In genomic region chr9:127945942-127946341, GRCh38 we compare ENCODE assay signal across 1 cellular context.
TF ChIP-seq lines count a peak whose summit lies in the region.

No MANE protein-coding gene starts in this region.

TF ChIP-seq in WTC11, 78 proteins besides CTCF, POLR2A, EP300 and RAD21:
- TF ChIP-seq ZNF512 (CRISPR knock-in tag; IDR thresholded peaks at IDR 0.05; ENCODE audit: borderline replicate concordance): no peak
- no peak for TF ChIP-seq TEAD1 (CRISPR knock-in tag; IDR thresholded peaks at IDR 0.05)
- no peak for TF ChIP-seq GABPB1 (CRISPR knock-in tag; IDR thresholded peaks at IDR 0.05)
- TF ChIP-seq STAT6 (CRISPR knock-in tag; conservative IDR thresholded peaks at IDR 0.05; ENCODE audit: low read depth): no peak
- no peak for TF ChIP-seq ZNF671 (CRISPR knock-in tag; IDR thresholded peaks at IDR 0.05)
- TF ChIP-seq ZNF219 (CRISPR knock-in tag; IDR thresholded peaks at IDR 0.05; ENCODE audit: borderline replicate concordance): no peak
- no peak for TF ChIP-seq ATF2 (CRISPR knock-in tag; IDR thresholded peaks at IDR 0.05; ENCODE audit: borderline replicate concordance, low read depth)
- TF ChIP-seq E2F1 (CRISPR knock-in tag; IDR thresholded peaks at IDR 0.05): no peak
- no peak for TF ChIP-seq ESRRA (CRISPR knock-in tag; IDR thresholded peaks at IDR 0.05; ENCODE audit: borderline replicate concordance)
- TF ChIP-seq ELF4 (CRISPR knock-in tag; IDR thresholded peaks at IDR 0.05; ENCODE audit: low read depth): no peak
- TF ChIP-seq JUN (CRISPR knock-in tag; IDR thresholded peaks at IDR 0.05): no peak
- TF ChIP-seq NFATC4 (CRISPR knock-in tag; IDR thresholded peaks at IDR 0.05): no peak
- TF ChIP-seq RORB (CRISPR knock-in tag; IDR thresholded peaks at IDR 0.05): no peak
- no peak for TF ChIP-seq SMAD4 (CRISPR knock-in tag; IDR thresholded peaks at IDR 0.05)
- no peak for TF ChIP-seq EMX1 (CRISPR knock-in tag; IDR thresholded peaks at IDR 0.05)
- TF ChIP-seq AR (CRISPR knock-in tag; IDR thresholded peaks at IDR 0.05): no peak
- no peak for TF ChIP-seq E2F5 (CRISPR knock-in tag; IDR thresholded peaks at IDR 0.05)
- no peak for TF ChIP-seq ZNF416 (CRISPR knock-in tag; IDR thresholded peaks at IDR 0.05)
- TF ChIP-seq ATF3 (CRISPR knock-in tag; conservative IDR thresholded peaks at IDR 0.05): no peak
